ENCODE assay signal across 26 cellular contexts in the genomic region with DNA sequence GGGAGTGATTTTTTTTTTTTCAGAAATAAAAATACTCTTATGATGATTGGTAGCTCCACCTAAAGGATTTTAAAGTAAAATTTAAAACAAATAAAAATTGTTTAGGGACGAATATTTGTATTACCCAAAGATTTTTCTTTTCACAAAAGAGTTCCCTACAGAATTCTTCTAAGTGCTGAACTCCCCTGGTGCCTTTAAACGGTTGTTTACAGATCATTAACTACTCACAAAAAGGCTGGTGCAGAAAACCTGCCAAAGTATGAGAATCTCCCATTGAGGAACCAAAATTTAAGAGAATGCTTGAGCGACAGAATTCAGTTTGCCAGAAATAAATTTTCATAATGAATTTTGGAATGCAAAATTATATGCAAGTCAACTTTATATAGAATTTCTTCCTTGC.
"Had no signal": no experiment of that assay in that cellular context is flagged by ENCODE, and none has a peak within 500 bp of the region (broad histone marks: within the 10 kb centered on the region; RNA-seq: fewer than 3 reads in every experiment).

No MANE protein-coding gene starts in this region.

- H3K27ac Mint-ChIP-seq: activated CD4-positive, alpha-beta memory T cell treated with anti-CD3 and anti-CD28 coated beads, Interleukin-2, amount 10 ng/mL, durations not matched to agents 7 days and 5 days; activated CD4-positive, alpha-beta T cell treated with anti-CD3 and anti-CD28 coated beads, Interleukin-2, amount 10 ng/mL, durations not matched to agents 7 days and 5 days; activated naive CD4-positive, alpha-beta T cell treated with anti-CD3 and anti-CD28 coated beads, Interleukin-2, amount 10 ng/mL, durations not matched to agents 7 days and 5 days; activated T-cell treated with anti-CD3 and anti-CD28 coated beads, Interleukin-2, amount 50 U/mL, for 24 hours; naive thymus-derived CD4-positive, alpha-beta T cell; WTC11 had no signal

- H3K4me1 ChIP-seq: gastrocnemius medialis, spleen, testis had no signal

- H3K27me3 ChIP-seq: brain microvascular endothelial cell, dorsolateral prefrontal cortex, gastrocnemius medialis, spleen, testis had no signal

- H3K27me3 Mint-ChIP-seq: activated CD4-positive, alpha-beta memory T cell treated with anti-CD3 and anti-CD28 coated beads, Interleukin-2, amount 10 ng/mL, durations not matched to agents 7 days and 5 days; activated T-cell treated with anti-CD3 and anti-CD28 coated beads, Interleukin-2, amount 50 U/mL, for 24 hours had no signal

- H3K4me3 ChIP-seq: coronary artery, dorsolateral prefrontal cortex, gastrocnemius medialis, spleen, testis had no signal

- H3K36me3 Mint-ChIP-seq: activated naive CD4-positive, alpha-beta T cell treated with anti-CD3 and anti-CD28 coated beads, Interleukin-2, amount 10 ng/mL, durations not matched to agents 7 days and 5 days; naive thymus-derived CD4-positive, alpha-beta T cell had no signal

- ATAC-seq: gastrocnemius medialis; left cardiac atrium; naive thymus-derived CD4-positive, alpha-beta T cell; right cardiac atrium; WTC11 had no signal

- H3K36me3 ChIP-seq: brain microvascular endothelial cell, gastrocnemius medialis, spleen had no signal

- H3K27ac ChIP-seq: brain microvascular endothelial cell, coronary artery, dorsolateral prefrontal cortex, gastrocnemius medialis, spleen, testis had no signal

- DNase-seq: activated CD4-positive, alpha-beta memory T cell treated with anti-CD3 and anti-CD28 coated beads, Interleukin-2, amount 10 ng/mL, durations not matched to agents 7 days and 5 days; activated CD4-positive, alpha-beta T cell treated with anti-CD3 and anti-CD28 coated beads for 1 hour; activated CD4-positive, alpha-beta T cell treated with anti-CD3 and anti-CD28 coated beads, Interleukin-2, amount 10 ng/mL, durations not matched to agents 7 days and 5 days; activated CD8-positive, alpha-beta memory T cell treated with anti-CD3 and anti-CD28 coated beads, Interleukin-2, amount 50 U/mL, for 48 hours; activated gamma-delta T cell; activated naive CD4-positive, alpha-beta T cell treated with anti-CD3 and anti-CD28 coated beads, Interleukin-2, amount 10 ng/mL, durations not matched to agents 7 days and 5 days; activated T-cell treated with anti-CD3 and anti-CD28 coated beads, Interleukin-2, amount 50 U/mL, for 24 hours; amniotic stem cell; brain microvascular endothelial cell; dorsolateral prefrontal cortex; effector memory CD4-positive, alpha-beta T cell; erythroblast; gastrocnemius medialis; glutamatergic neuron; left cardiac atrium; mammary epithelial cell; midbrain; naive thymus-derived CD4-positive, alpha-beta T cell; right cardiac atrium; spleen; stimulated activated CD4-positive, alpha-beta T cell treated with anti-CD3 and anti-CD28 coated beads, Interleukin-2, amount 100 ng/mL, for 48 hours; stimulated activated naive CD4-positive, alpha-beta T cell treated with Interleukin-2 at 50 U/mL for 16 hours; testis; trophoblast cell had no signal

- H3K4me3 Mint-ChIP-seq: activated CD4-positive, alpha-beta memory T cell treated with anti-CD3 and anti-CD28 coated beads, Interleukin-2, amount 10 ng/mL, durations not matched to agents 7 days and 5 days; activated CD4-positive, alpha-beta T cell treated with anti-CD3 and anti-CD28 coated beads, Interleukin-2, amount 10 ng/mL, durations not matched to agents 7 days and 5 days; activated naive CD4-positive, alpha-beta T cell treated with anti-CD3 and anti-CD28 coated beads, Interleukin-2, amount 10 ng/mL, durations not matched to agents 7 days and 5 days; activated T-cell treated with anti-CD3 and anti-CD28 coated beads, Interleukin-2, amount 50 U/mL, for 24 hours; naive thymus-derived CD4-positive, alpha-beta T cell; WTC11 had no signal

- H3K4me1 Mint-ChIP-seq: activated CD4-positive, alpha-beta memory T cell treated with anti-CD3 and anti-CD28 coated beads, Interleukin-2, amount 10 ng/mL, durations not matched to agents 7 days and 5 days; activated CD4-positive, alpha-beta T cell treated with anti-CD3 and anti-CD28 coated beads, Interleukin-2, amount 10 ng/mL, durations not matched to agents 7 days and 5 days; activated naive CD4-positive, alpha-beta T cell treated with anti-CD3 and anti-CD28 coated beads, Interleukin-2, amount 10 ng/mL, durations not matched to agents 7 days and 5 days had no signal

- H3K9me3 Mint-ChIP-seq: activated CD4-positive, alpha-beta T cell treated with anti-CD3 and anti-CD28 coated beads, Interleukin-2, amount 10 ng/mL, durations not matched to agents 7 days and 5 days; activated naive CD4-positive, alpha-beta T cell treated with anti-CD3 and anti-CD28 coated beads, Interleukin-2, amount 10 ng/mL, durations not matched to agents 7 days and 5 days; activated T-cell treated with anti-CD3 and anti-CD28 coated beads, Interleukin-2, amount 50 U/mL, for 24 hours; naive thymus-derived CD4-positive, alpha-beta T cell had no signal
